17 cellular contexts compared by ENCODE assay signal in the genomic region with DNA sequence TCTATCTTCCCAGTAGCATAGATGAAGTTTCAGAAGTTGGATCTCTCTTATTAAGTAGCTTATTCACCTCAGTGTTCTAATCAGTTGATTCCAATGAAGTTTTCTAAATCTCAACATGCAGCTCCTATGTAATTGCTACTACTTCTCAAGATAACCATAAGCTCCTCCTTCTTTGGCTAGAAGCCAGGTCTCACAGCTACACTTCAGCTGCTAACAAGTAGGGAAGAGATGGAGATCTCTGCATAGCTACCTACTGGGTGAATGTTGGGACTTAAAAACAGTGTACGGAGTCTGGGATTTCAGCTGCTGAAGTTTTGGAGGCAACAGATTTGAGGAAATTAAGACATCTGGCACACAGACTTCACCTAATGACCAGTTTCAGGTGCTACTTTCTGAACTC.
A peak's percentile ranks its signal among the peaks of the same experiment; 100 is the strongest.
DNase-seq lines count a peak whose midpoint lies in the region; TF ChIP-seq lines count a peak whose summit lies in the region.
"Had no signal": no experiment of that assay in that cellular context is flagged by ENCODE, and none has a peak within 500 bp of the region (broad histone marks: within the 10 kb centered on the region; RNA-seq: fewer than 3 reads in every experiment).

No MANE protein-coding gene starts in this region.

- no peak overlapping the region for H3K9ac ChIP-seq in Karpas-422 (ENCODE audit: low read length)

- no peaks in the 10 kb centered on the region for H3K36me3 ChIP-seq in Karpas-422 (ENCODE audit: insufficient read depth, low read length)
- H3K36me3 ChIP-seq: prostate gland, thyroid gland had no signal

- no peaks in the 10 kb centered on the region for H3K27me3 ChIP-seq in Karpas-422 (ENCODE audit: low read length)
- H3K27me3 ChIP-seq: thyroid gland had no signal

- DNase-seq in DMS 273 (lab: John Stamatoyannopoulos, UW; ENCODE audit: unreplicated experiment) (peak; percentile 15), DMS 273 treated with DMSO at 0.1 percent for 48 hours (lab: John Stamatoyannopoulos, UW) (no peak), NAMALWA (ENCODE audit: low spot score) (peak; percentile 29), astrocyte of the cerebellum (ENCODE audit: low read depth) (peak; percentile 35), medulla oblongata (ENCODE audit: extremely low spot score) (peak; percentile 6), SW 1271 (lab: John Stamatoyannopoulos, UW) (no peak), Karpas-422 (no peak), NCI-H345 (lab: John Stamatoyannopoulos, UW) (no peak)
- DNase-seq: DMS79, NCI-H1694 treated with DMSO at 0.1 percent for 48 hours, NCI-H510A, T-cell, thyroid gland had no signal

- H3K79me2 ChIP-seq in Karpas-422 (ENCODE audit: low read length) = no peaks in the 10 kb centered on the region

- no peaks in the 10 kb centered on the region for H3K4me1 ChIP-seq in Karpas-422 (ENCODE audit: low read length)
- H3K4me1 ChIP-seq: prostate gland, thyroid gland had no signal

- no peak overlapping the region for H3K4me3 ChIP-seq in astrocyte of the cerebellum (ENCODE audit: low read depth, low read length)
- no peak overlapping the region for H3K4me3 ChIP-seq in Karpas-422 (ENCODE audit: low read length)
- H3K4me3 ChIP-seq: K562, prostate gland, thyroid gland had no signal

- H4K20me1 ChIP-seq in Karpas-422 (ENCODE audit: insufficient read depth, low read depth, low read length) = no peaks in the 10 kb centered on the region

- in situ Hi-C loops in astrocyte of the cerebellum (cut with HindIII; ENCODE audit: low sequenced_read_pairs) = no loop called here

- no peak for TF ChIP-seq CTCF in astrocyte of the cerebellum (IDR thresholded peaks at IDR 0.05; ENCODE audit: low read depth, low read length, missing control alignments)

- H3K4me2 ChIP-seq in Karpas-422 (ENCODE audit: low read depth, low read length, poor library complexity, severe bottlenecking) = no peak overlapping the region

- no peak overlapping the region for H2AFZ ChIP-seq in Karpas-422 (ENCODE audit: low read length)

- H3K27ac ChIP-seq in Karpas-422 (ENCODE audit: low read length) = no peak overlapping the region
- H3K27ac ChIP-seq: 22Rv1, C4-2B, prostate gland, thyroid gland had no signal

- H3K9me2 ChIP-seq in Karpas-422 (replicated peaks; ENCODE audit: insufficient read depth, low read length) = no peaks in the 10 kb centered on the region

- H3K9me3 ChIP-seq in Karpas-422 (ENCODE audit: low read length) = peaks cover 5% of the 10 kb centered on the region; the same call in 1 of the 2 replicates
- H3K9me3 ChIP-seq: prostate gland, thyroid gland had no signal

Comparison
In these comparisons a context has a peak if more than half of its experiments do, and no peak if none do; other contexts are left out.
1. DNase-seq: peak in DMS 273 (single experiment), NAMALWA (single experiment), astrocyte of the cerebellum (single experiment) and medulla oblongata (single experiment); none in DMS 273 treated with DMSO at 0.1 percent for 48 hours (single experiment), SW 1271 (0 of 2), Karpas-422 (single experiment) and NCI-H345 (single experiment).